Comparison of ENCODE assay signal across 1 cellular context in the genomic region with DNA sequence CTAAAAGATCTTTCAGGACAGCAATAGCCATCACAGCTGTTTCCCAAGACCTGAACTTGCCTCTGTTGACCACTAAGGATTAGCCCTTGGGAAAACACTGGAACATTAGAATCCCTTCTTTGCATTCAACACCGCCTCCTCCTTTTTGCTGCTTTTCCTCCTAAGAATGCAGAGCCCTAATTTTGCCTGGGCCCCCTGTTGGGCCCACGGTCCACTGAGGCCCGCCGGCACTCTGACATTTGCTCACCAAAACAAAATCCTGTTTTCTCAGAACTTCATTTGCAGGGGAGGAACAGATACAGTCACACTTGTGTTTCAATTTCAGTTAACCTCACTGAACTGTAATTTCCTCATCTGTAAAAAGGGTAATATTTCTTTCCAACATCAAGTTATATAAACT.
TF ChIP-seq lines count a peak whose summit lies in the region.

No MANE protein-coding gene starts in this region.

TF ChIP-seq in K562, 482 proteins besides CTCF, POLR2A, EP300 and RAD21 (continued from another document):
- no peak for TF ChIP-seq PHB2 (IDR thresholded peaks at IDR 0.05; ENCODE audit: low read depth)
- TF ChIP-seq THRA (IDR thresholded peaks at IDR 0.05): no peak
- TF ChIP-seq RAD51 (IDR thresholded peaks at IDR 0.05; ENCODE audit: borderline replicate concordance, low read depth): no peak
- TF ChIP-seq SMAD3 (CRISPR knock-in tag; conservative IDR thresholded peaks at IDR 0.05): no peak
- TF ChIP-seq RERE (CRISPR knock-in tag; IDR thresholded peaks at IDR 0.05; ENCODE audit: borderline replicate concordance): no peak
